Comparison of ENCODE assay signal across 12 cellular contexts in the genomic region with DNA sequence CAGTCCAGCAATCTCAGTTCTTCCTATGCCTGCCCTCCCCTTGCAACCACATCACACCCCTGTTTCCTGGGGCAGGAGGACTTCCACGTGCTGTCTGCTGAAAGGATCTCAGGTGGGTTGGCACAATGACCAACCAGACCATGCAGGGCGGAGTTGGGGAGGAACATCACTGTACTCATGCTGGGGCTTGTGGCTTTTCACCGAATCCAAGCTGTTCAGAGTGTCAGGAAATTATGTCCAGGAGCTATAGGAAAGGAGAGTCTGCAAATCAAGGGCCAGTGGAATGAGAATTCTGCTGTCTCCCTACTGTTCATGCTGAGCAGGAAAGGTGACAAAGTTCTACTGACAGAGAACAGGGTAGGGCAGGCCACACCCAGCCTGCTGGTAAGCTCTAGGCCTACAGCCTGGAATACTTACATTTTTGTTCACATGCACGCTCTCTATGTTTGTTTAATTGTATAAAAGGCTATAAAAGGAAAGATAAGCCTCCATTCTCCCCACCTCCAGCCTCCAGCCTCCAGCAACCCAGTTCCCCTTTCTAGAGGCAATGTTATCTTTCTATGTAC. TPM values are rescaled to one million over a fixed set of nuclear protein-coding genes. Genes with fewer than 3 reads are reported as not detected.
DNase-seq lines count a peak whose midpoint lies in the region; ATAC-seq and TF ChIP-seq lines count a peak whose summit lies in the region.
"Had no signal": no experiment of that assay in that cellular context is flagged by ENCODE, and none has a peak within 500 bp of the region (broad histone marks: within the 10 kb centered on the region; RNA-seq: fewer than 3 reads in every experiment).

No MANE protein-coding gene starts in this region.

- no peak overlapping the region for H4K8ac ChIP-seq in mesendoderm (ENCODE audit: low read depth, low read length)

- H3K36me3 Mint-ChIP-seq in activated CD8-positive, alpha-beta memory T cell treated with anti-CD3 and anti-CD28 coated beads, Interleukin-2, amount 10 ng/mL, durations not matched to agents 7 days and 5 days: no peaks in the 10 kb centered on the region
- H3K36me3 Mint-ChIP-seq: brain had no signal

- H3K4me3 Mint-ChIP-seq in activated CD8-positive, alpha-beta memory T cell treated with anti-CD3 and anti-CD28 coated beads, Interleukin-2, amount 10 ng/mL, durations not matched to agents 7 days and 5 days: no peak overlapping the region
- H3K4me3 Mint-ChIP-seq: brain had no signal

- H3K9ac ChIP-seq in mesendoderm (ENCODE audit: low read length): no peak overlapping the region

- H3K27me3 ChIP-seq in Peyer's patch (no peaks in the 10 kb centered on the region), suprapubic skin (no peaks in the 10 kb centered on the region), mesendoderm (ENCODE audit: insufficient read depth, low read length, poor library complexity) (no peaks in the 10 kb centered on the region)

- H3K4me1 Mint-ChIP-seq in activated CD8-positive, alpha-beta memory T cell treated with anti-CD3 and anti-CD28 coated beads, Interleukin-2, amount 10 ng/mL, durations not matched to agents 7 days and 5 days: peaks cover 71% of the 10 kb centered on the region

- H3K4me3 ChIP-seq in Peyer's patch (peak overlapping the region in 1 of 4 donors; percentile 35), fibroblast of villous mesenchyme (ENCODE audit: low read depth, low read length) (no peak overlapping the region), suprapubic skin (no peak overlapping the region), mesendoderm (ENCODE audit: low read length) (no peak overlapping the region)
- H3K4me3 ChIP-seq: SK-N-MC had no signal

- TF ChIP-seq POLR2A in Peyer's patch (IDR thresholded peaks at IDR 0.05) (peak; percentile 39 to 58), suprapubic skin (IDR thresholded peaks at IDR 0.05) (no peak)

- no peak overlapping the region for H2BK5ac ChIP-seq in mesendoderm (ENCODE audit: low read length)

- no peaks in the 10 kb centered on the region for H3K27me3 Mint-ChIP-seq in activated CD8-positive, alpha-beta memory T cell treated with anti-CD3 and anti-CD28 coated beads, Interleukin-2, amount 10 ng/mL, durations not matched to agents 7 days and 5 days

- TF ChIP-seq EP300 in suprapubic skin (IDR thresholded peaks at IDR 0.05): no peak

- H2BK120ac ChIP-seq in mesendoderm (ENCODE audit: low read depth, low read length): no peak overlapping the region

- H2AK5ac ChIP-seq in mesendoderm (ENCODE audit: low read length): no peak overlapping the region

- no peaks in the 10 kb centered on the region for H3K9me3 ChIP-seq in Peyer's patch
- no peaks in the 10 kb centered on the region for H3K9me3 ChIP-seq in suprapubic skin

- no peak overlapping the region for H3K4me2 ChIP-seq in mesendoderm (ENCODE audit: low read length)

- CTCF ChIA-PET in activated CD8-positive, alpha-beta memory T cell treated with anti-CD3 and anti-CD28 coated beads, Interleukin-2, amount 10 ng/mL, durations not matched to agents 7 days and 5 days (lab: Charles Lee): interaction anchor here (0.8 to 1.7 kb wide), 5 partner anchors 9 to 28 kb away, joined by 3 to 9 read pairs (median 5); a partner anchor contains a TSS

- DNase-seq in activated CD8-positive, alpha-beta memory T cell treated with anti-CD3 and anti-CD28 coated beads, Interleukin-2, amount 10 ng/mL, durations not matched to agents 7 days and 5 days: peak; percentile 53
- no peak for DNase-seq in activated CD8-positive, alpha-beta memory T cell treated with anti-CD3 and anti-CD28 coated beads, Interleukin-2, amount 50 U/mL, for 48 hours
- DNase-seq in Peyer's patch (peak in 2 of 3 donors; percentile 76 to 80), fibroblast of villous mesenchyme (ENCODE audit: low read depth) (peak; percentile 66), suprapubic skin (ENCODE audit: low spot score in 2 of 2) (no peak), mesendoderm (no peak), hippocampal formation (lab: John Stamatoyannopoulos, UW) (no peak)
- no peak for DNase-seq in stimulated activated naive CD4-positive, alpha-beta T cell treated with Interleukin-2 at 50 U/mL for 16 hours (lab: John Stamatoyannopoulos, UW)

- H4K5ac ChIP-seq in mesendoderm (ENCODE audit: low read length): no peak overlapping the region

- peaks cover 0 to 40% (median 8%) of the 10 kb centered on the region in 4 donors for H3K4me1 ChIP-seq in Peyer's patch
- H3K4me1 ChIP-seq in suprapubic skin: peaks cover 44% of the 10 kb centered on the region
- H3K4me1 ChIP-seq in mesendoderm (ENCODE audit: control insufficient read depth, low read depth, low read length): no peaks in the 10 kb centered on the region

- ATAC-seq in activated CD8-positive, alpha-beta memory T cell treated with anti-CD3 and anti-CD28 coated beads, Interleukin-2, amount 10 ng/mL, durations not matched to agents 7 days and 5 days: no peak

- WGBS in suprapubic skin: 58% methylated on average over 4 of the region's 4 CpGs
- no CpG with 5 or more reads among the region's 4 CpGs for WGBS in mesendoderm (ENCODE audit: extremely low coverage, insufficient coverage, low lambda C conversion rate)

- no peaks in the 10 kb centered on the region for H3K79me1 ChIP-seq in mesendoderm (ENCODE audit: low read length)

- peak overlapping the region; percentile 76 for H3K27ac Mint-ChIP-seq in activated CD8-positive, alpha-beta memory T cell treated with anti-CD3 and anti-CD28 coated beads, Interleukin-2, amount 10 ng/mL, durations not matched to agents 7 days and 5 days

- H3K36me3 ChIP-seq in Peyer's patch: no peaks in the 10 kb centered on the region
- H3K36me3 ChIP-seq in suprapubic skin: no peaks in the 10 kb centered on the region
- no peaks in the 10 kb centered on the region for H3K36me3 ChIP-seq in mesendoderm (ENCODE audit: control insufficient read depth, insufficient read depth, low read length)

- no peak overlapping the region for H2BK15ac ChIP-seq in mesendoderm (replicated peaks; ENCODE audit: low read depth)

- H3K79me2 ChIP-seq in mesendoderm (ENCODE audit: control insufficient read depth, insufficient read depth, low read length): no peaks in the 10 kb centered on the region

- no peak overlapping the region for H3K23ac ChIP-seq in mesendoderm (ENCODE audit: low read length)

- no peak overlapping the region for H3K56ac ChIP-seq in mesendoderm (ENCODE audit: low read length)

- H3K4ac ChIP-seq in mesendoderm (ENCODE audit: low read depth, low read length): no peak overlapping the region

- no peaks in the 10 kb centered on the region for H3K9me3 Mint-ChIP-seq in activated CD8-positive, alpha-beta memory T cell treated with anti-CD3 and anti-CD28 coated beads, Interleukin-2, amount 10 ng/mL, durations not matched to agents 7 days and 5 days (ENCODE audit: low read depth)

- no peak overlapping the region for H3K18ac ChIP-seq in mesendoderm (ENCODE audit: low read length)

- TF ChIP-seq CTCF in Peyer's patch (IDR thresholded peaks at IDR 0.05) (peak in 3 of 6 experiments; percentile 38 to 45 (median 40)), fibroblast of villous mesenchyme (IDR thresholded peaks at IDR 0.05; ENCODE audit: insufficient read depth, low read depth, low read length) (no peak), suprapubic skin (IDR thresholded peaks at IDR 0.05) (no peak)

- H3K27ac ChIP-seq in Peyer's patch (peak overlapping the region in 3 of 4 donors; percentile 66 to 97 (median 95)), suprapubic skin (peak overlapping the region; percentile 67), mesendoderm (ENCODE audit: low read depth, low read length) (no peak overlapping the region)
- H3K27ac ChIP-seq: SK-N-MC had no signal

RNA-seq across cellular contexts. Expression of a gene that starts 1.7 kb away (rescaled TPM):
- 1 to 10 TPM in 1 of 2 experiments, under 1 TPM in 1; 0.73 to 1.3 TPM for total RNA-seq in activated CD8-positive, alpha-beta memory T cell treated with anti-CD3 and anti-CD28 coated beads, Interleukin-2, amount 10 ng/mL, durations not matched to agents 7 days and 5 days
- total RNA-seq in Peyer's patch: 100 to 1,000 TPM in 1 of 4 donors, 10 to 100 TPM in 3; 13.2 to 144 (median 68.7) TPM
- not detected in 2 replicates for total RNA-seq in fibroblast of villous mesenchyme
- total RNA-seq in suprapubic skin: not detected
- 0.11 TPM for polyA plus RNA-seq in mesendoderm (2013, experiment 1 of 2)
- 0.08 TPM for polyA plus RNA-seq in mesendoderm (2013, experiment 2 of 2)
- total RNA-seq: liver, skeletal muscle tissue had no signal

RNA-seq across cellular contexts. Expression of a gene that starts 28.3 kb away (rescaled TPM):
- 100 to 1,000 TPM in 1 of 2 experiments, 10 to 100 TPM in 1; 85.3 to 128 TPM for total RNA-seq in activated CD8-positive, alpha-beta memory T cell treated with anti-CD3 and anti-CD28 coated beads, Interleukin-2, amount 10 ng/mL, durations not matched to agents 7 days and 5 days
- total RNA-seq in Peyer's patch (100 to 1,000 TPM in 2 of 4 donors, 10 to 100 TPM in 2; 54.5 to 179 (median 93.4) TPM), fibroblast of villous mesenchyme (5.8 and 8.2 TPM in 2 replicates), suprapubic skin (10 to 100 TPM in 1 of 4 donors, 1 to 10 TPM in 2, not detected in 1; 3.3 to 14.1 (median 4.6) TPM)
- 0.39 TPM for polyA plus RNA-seq in mesendoderm (2013, experiment 1 of 2)
- polyA plus RNA-seq in mesendoderm (2013, experiment 2 of 2): 0.38 TPM

RNA-seq across cellular contexts. Expression of a gene that starts 49.4 kb away (rescaled TPM):
- 10 to 100 TPM; 21.7 to 25.5 TPM for total RNA-seq in activated CD8-positive, alpha-beta memory T cell treated with anti-CD3 and anti-CD28 coated beads, Interleukin-2, amount 10 ng/mL, durations not matched to agents 7 days and 5 days
- total RNA-seq in Peyer's patch (10 to 100 TPM in 3 of 4 donors, 1 to 10 TPM in 1; 6.8 to 20.1 (median 18.4) TPM), fibroblast of villous mesenchyme (4.2 and 6.0 TPM in 2 replicates), suprapubic skin (10 to 100 TPM in 3 of 4 donors, 1 to 10 TPM in 1; 7.1 to 14.2 (median 10.2) TPM)
- polyA plus RNA-seq in mesendoderm (2013, experiment 1 of 2): 38.8 TPM
- polyA plus RNA-seq in mesendoderm (2013, experiment 2 of 2): 37.6 TPM

RNA-seq across cellular contexts. Expression of a gene that starts 59.0 kb away (rescaled TPM):
- under 1 TPM; 0.23 to 0.29 TPM for total RNA-seq in activated CD8-positive, alpha-beta memory T cell treated with anti-CD3 and anti-CD28 coated beads, Interleukin-2, amount 10 ng/mL, durations not matched to agents 7 days and 5 days
- total RNA-seq in Peyer's patch (under 1 TPM in 1 of 4 donors, not detected in 3; 0.53 TPM), fibroblast of villous mesenchyme (not detected in 2 replicates), suprapubic skin (1 to 10 TPM in 2 of 4 donors, under 1 TPM in 1, not detected in 1; 0.76 to 6.3 (median 2.3) TPM)
- 2.7 TPM for polyA plus RNA-seq in mesendoderm (2013, experiment 1 of 2)
- polyA plus RNA-seq in mesendoderm (2013, experiment 2 of 2): 2.6 TPM

Comparison
In these comparisons a context has a peak if more than half of its experiments do, and no peak if none do; other contexts are left out.
1. DNase-seq: peak in activated CD8-positive, alpha-beta memory T cell treated with anti-CD3 and anti-CD28 coated beads, Interleukin-2, amount 10 ng/mL, durations not matched to agents 7 days and 5 days (single experiment), Peyer's patch (2 of 3) and fibroblast of villous mesenchyme (single experiment); none in activated CD8-positive, alpha-beta memory T cell treated with anti-CD3 and anti-CD28 coated beads, Interleukin-2, amount 50 U/mL, for 48 hours (single experiment), suprapubic skin (0 of 2), mesendoderm (single experiment), stimulated activated naive CD4-positive, alpha-beta T cell treated with Interleukin-2 at 50 U/mL for 16 hours (single experiment) and hippocampal formation (0 of 2).
2. POLR2A ChIP-seq: peak in Peyer's patch (2 of 2); none in suprapubic skin (0 of 2).
3. RNA of a gene that starts 1.7 kb away (total RNA-seq): 13.2 to 144 TPM in Peyer's patch; 0.73 to 1.3 TPM in activated CD8-positive, alpha-beta memory T cell treated with anti-CD3 and anti-CD28 coated beads, Interleukin-2, amount 10 ng/mL, durations not matched to agents 7 days and 5 days, not detected in suprapubic skin and not detected in fibroblast of villous mesenchyme; every median in the first group is over 4 times any median in the second.